Comparison of ENCODE assay signal across 11 cellular contexts in genomic region chr16:75254359-75254837, GRCh38. TPM values are rescaled to one million over a fixed set of nuclear protein-coding genes. Genes with fewer than 3 reads are reported as not detected.
DNase-seq lines count a peak whose midpoint lies in the region; ATAC-seq, FAIRE-seq and TF ChIP-seq lines count a peak whose summit lies in the region.
"Had no signal": no experiment of that assay in that cellular context is flagged by ENCODE, and none has a peak within 500 bp of the region (broad histone marks: within the 10 kb centered on the region; RNA-seq: fewer than 3 reads in every experiment).

No MANE protein-coding gene starts in this region.

- no peaks in the 10 kb centered on the region for H3K27me3 Mint-ChIP-seq in astrocyte (ENCODE audit: low read depth, unreplicated experiment)

- H3K4me3 ChIP-seq in HEK293 (ENCODE audit: low read depth, low read length) (no peak overlapping the region), astrocyte (ENCODE audit: insufficient read depth, low read depth, low read length) (no peak overlapping the region), iPS DF 6.9 (ENCODE audit: low read length) (no peak overlapping the region), smooth muscle cell (no peak overlapping the region)
- H3K4me3 ChIP-seq: GM12878 had no signal

- peak overlapping the region; percentile 80 for H3K4me2 ChIP-seq in astrocyte (ENCODE audit: low read length)
- H3K4me2 ChIP-seq in smooth muscle cell = peak overlapping the region; percentile 73

- H3F3A ChIP-seq in smooth muscle cell (ENCODE audit: low read depth) = peaks cover 39% of the 10 kb centered on the region

- no CpG with 5 or more reads among the region's 5 CpGs for WGBS in iPS DF 6.9 (ENCODE audit: insufficient coverage, insufficient read length)
- 6% methylated on average over 5 of the region's 5 CpGs for WGBS in smooth muscle cell (ENCODE audit: low lambda C conversion rate)

- in situ Hi-C loops in GM13977 (cut with MboI; ENCODE audit: low pct_unique_long_range_greater_than_20kb, low sequenced_read_pairs, unreplicated experiment) = no loop called here
- in situ Hi-C loops in ACHN (cut with HindIII; ENCODE audit: low pct_ligation_motif_present, low pct_unique_long_range_greater_than_20kb, low sequenced_read_pairs) = no loop called here

- no peak for TF ChIP-seq CTCF in HEK293 (tag by site-specific recombination; IDR thresholded peaks at IDR 0.05)
- TF ChIP-seq CTCF in astrocyte (IDR thresholded peaks at IDR 0.05; ENCODE audit: insufficient read depth, low read depth, low read length) = no peak
- TF ChIP-seq CTCF in smooth muscle cell (IDR thresholded peaks at IDR 0.05; ENCODE audit: borderline replicate concordance, insufficient read depth, poor library complexity, severe bottlenecking) = no peak
- TF ChIP-seq CTCF in GM13977 (IDR thresholded peaks at IDR 0.05; ENCODE audit: extremely low read depth, insufficient read depth, missing control alignments) = no peak

- peak overlapping the region; percentile 49 for H3K9ac ChIP-seq in astrocyte (ENCODE audit: low read length)
- H3K9ac ChIP-seq in smooth muscle cell (ENCODE audit: low read depth) = no peak overlapping the region

- H2AFZ ChIP-seq in astrocyte (ENCODE audit: low read depth, low read length) (no peak overlapping the region), smooth muscle cell (ENCODE audit: low read depth) (no peak overlapping the region)

- DNase-seq in astrocyte (ENCODE audit: low read depth) = no peak
- DNase-seq in iPS DF 6.9 (ENCODE audit: low read depth, low spot score) = no peak
- peak; percentile 31 for DNase-seq in smooth muscle cell (lab: John Stamatoyannopoulos, UW; ENCODE audit: unreplicated experiment)
- no peak for DNase-seq in GM19239 (ENCODE audit: insufficient read length, low spot score)
- DNase-seq in GM13977 (ENCODE audit: low spot score) = no peak
- no peak for DNase-seq in ACHN
- DNase-seq: OCI-M1 had no signal

- H3K27me3 ChIP-seq in astrocyte (ENCODE audit: insufficient read depth, low read length) (no peaks in the 10 kb centered on the region), iPS DF 6.9 (ENCODE audit: control insufficient read depth, insufficient read depth, low read length) (no peaks in the 10 kb centered on the region), smooth muscle cell (ENCODE audit: low read depth) (no peaks in the 10 kb centered on the region)

- FAIRE-seq in astrocyte (lab: Jason Lieb, UNC) (no peak), GM19239 (lab: Jason Lieb, UNC) (no peak)
- FAIRE-seq: GM12878 had no signal

- no peaks in the 10 kb centered on the region for H3K9me3 ChIP-seq in HEK293 (ENCODE audit: control insufficient read depth, insufficient read depth, low read depth, low read length)
- H3K9me3 ChIP-seq in astrocyte (ENCODE audit: insufficient read depth, low read depth, low read length) = no peaks in the 10 kb centered on the region
- no peaks in the 10 kb centered on the region for H3K9me3 ChIP-seq in iPS DF 6.9 (ENCODE audit: control insufficient read depth, insufficient read depth, low read length)
- no peaks in the 10 kb centered on the region for H3K9me3 ChIP-seq in smooth muscle cell (replicated peaks; ENCODE audit: low read depth)

- H3K27ac Mint-ChIP-seq in astrocyte (ENCODE audit: unreplicated experiment) = peak overlapping the region; percentile 58

- peak overlapping the region; percentile 67 for H3K4me3 Mint-ChIP-seq in astrocyte (ENCODE audit: unreplicated experiment)

- H3K27ac ChIP-seq in HEK293 (ENCODE audit: extremely low read depth, low read depth, low read length) (no peak overlapping the region), astrocyte (ENCODE audit: low read depth, low read length) (peak overlapping the region; percentile 41), iPS DF 6.9 (ENCODE audit: low read length) (peak overlapping the region; percentile 52), smooth muscle cell (ENCODE audit: low read depth) (peak overlapping the region; percentile 95)

- H4K20me1 ChIP-seq in astrocyte (ENCODE audit: insufficient read depth, low read length) = peaks cover 87% of the 10 kb centered on the region
- H4K20me1 ChIP-seq in smooth muscle cell (ENCODE audit: low read depth) = peaks cover 82% of the 10 kb centered on the region

- H3K4me1 Mint-ChIP-seq in astrocyte (ENCODE audit: low read depth, unreplicated experiment) = peaks cover 54% of the 10 kb centered on the region

- CTCF ChIA-PET in HEK293 (lab: Yijun Ruan, JAX) = interaction anchor here (0.6 to 2.8 kb wide), 4 partner anchors 21 to 509 kb away, joined by 3 to 17 read pairs (median 4); no protein-coding TSS in a partner anchor

- H3K4me1 ChIP-seq in HEK293 (ENCODE audit: control insufficient read depth, insufficient read depth, low read length) = peaks cover 10% of the 10 kb centered on the region
- H3K4me1 ChIP-seq in astrocyte (ENCODE audit: insufficient read depth, low read length) = peaks cover 69% of the 10 kb centered on the region
- H3K4me1 ChIP-seq in iPS DF 6.9 (ENCODE audit: control insufficient read depth, insufficient read depth, low read length) = peaks cover 39% of the 10 kb centered on the region
- peaks cover 53% of the 10 kb centered on the region for H3K4me1 ChIP-seq in smooth muscle cell (ENCODE audit: low read depth)

- POLR2A ChIA-PET in HEK293 (lab: Yijun Ruan, JAX) = interaction anchor here (0.6 to 1.5 kb wide), 4 partner anchors 9 to 76 kb away, joined by 3 to 9 read pairs (median 4); no protein-coding TSS in a partner anchor

- H3K79me2 ChIP-seq in astrocyte (ENCODE audit: insufficient read depth, low read length) = peaks cover 96% of the 10 kb centered on the region
- peaks cover 80% of the 10 kb centered on the region for H3K79me2 ChIP-seq in smooth muscle cell (ENCODE audit: low read depth)

- no peak for ATAC-seq in HG02588 (IDR thresholded peaks at IDR 0.05; ENCODE audit: unreplicated experiment)
- ATAC-seq: GM12878 had no signal

- H3K36me3 ChIP-seq in HEK293 (ENCODE audit: control insufficient read depth in 2 of 2, insufficient read depth in 1 of 2, low read length in 2 of 2) (no peaks in the 10 kb centered on the region), astrocyte (ENCODE audit: insufficient read depth, low read length) (no peaks in the 10 kb centered on the region), iPS DF 6.9 (ENCODE audit: control insufficient read depth, insufficient read depth, low read length) (no peaks in the 10 kb centered on the region), smooth muscle cell (ENCODE audit: low read depth) (no peaks in the 10 kb centered on the region)

- H3K9me3 Mint-ChIP-seq in astrocyte (ENCODE audit: unreplicated experiment) = no peaks in the 10 kb centered on the region

- peaks cover 3% of the 10 kb centered on the region for H3K36me3 Mint-ChIP-seq in astrocyte (ENCODE audit: low read depth, unreplicated experiment)

TF ChIP-seq in HEK293, 187 proteins besides CTCF, POLR2A, EP300 and RAD21 (continues in another document):
- TF ChIP-seq ZSCAN4 (tag by site-specific recombination; IDR thresholded peaks at IDR 0.05) = peak; percentile 68
- no peak for TF ChIP-seq ZNF211 (tag by site-specific recombination; IDR thresholded peaks at IDR 0.05; ENCODE audit: low read depth)
- TF ChIP-seq IKZF3 (tag by site-specific recombination; IDR thresholded peaks at IDR 0.05) = peak; percentile 32; the same call in 1 of the 2 replicates
- TF ChIP-seq SP2 (tag by site-specific recombination; IDR thresholded peaks at IDR 0.05) = peak; percentile 49
- no peak for TF ChIP-seq ZFP3 (tag by site-specific recombination; IDR thresholded peaks at IDR 0.05; ENCODE audit: low read depth)
- peak; percentile 78 for TF ChIP-seq ZBTB8A (tag by site-specific recombination; IDR thresholded peaks at IDR 0.05)
- TF ChIP-seq ZBTB17 (tag by site-specific recombination; IDR thresholded peaks at IDR 0.05) = peak; percentile 42; the same call in 1 of the 2 replicates
- TF ChIP-seq SP7 (tag by site-specific recombination; IDR thresholded peaks at IDR 0.05) = no peak
- TF ChIP-seq HOXD13 (CRISPR knock-in tag; IDR thresholded peaks at IDR 0.05; ENCODE audit: borderline replicate concordance) = no peak
- no peak for TF ChIP-seq ZNF16 (tag by site-specific recombination; IDR thresholded peaks at IDR 0.05; ENCODE audit: low read depth)
- TF ChIP-seq ZNF426 (tag by site-specific recombination; IDR thresholded peaks at IDR 0.05) = no peak
- no peak for TF ChIP-seq ZNF391 (tag by site-specific recombination; IDR thresholded peaks at IDR 0.05; ENCODE audit: borderline replicate concordance, low read depth)
- peak; percentile 27; the same call in 1 of the 2 replicates for TF ChIP-seq KLF1 (tag by site-specific recombination; IDR thresholded peaks at IDR 0.05)
- no peak for TF ChIP-seq KLF17 (tag by site-specific recombination; IDR thresholded peaks at IDR 0.05)
- peak; percentile 75 for TF ChIP-seq ZNF600 (tag by site-specific recombination; IDR thresholded peaks at IDR 0.05)
- TF ChIP-seq GLIS1 (tag by site-specific recombination; IDR thresholded peaks at IDR 0.05) = peak; percentile 61

RNA-seq across cellular contexts. Expression of gene BCAR1, which starts 3.0 kb away (rescaled TPM):
- total RNA-seq in astrocyte (241 and 296 TPM in 2 replicates), smooth muscle cell (49.4 and 49.9 TPM in 2 replicates)
- polyA plus RNA-seq in smooth muscle cell = 117 and 123 TPM in 2 replicates

RNA-seq across cellular contexts. Expression of gene CTRB1, which starts 35.6 kb away (rescaled TPM):
- total RNA-seq in astrocyte (not detected in 2 replicates), smooth muscle cell (not detected in 2 replicates)
- polyA plus RNA-seq in smooth muscle cell = 1.9 and 7.2 TPM in 2 replicates
- total RNA-seq: kidney epithelial cell had no signal
- polyA plus RNA-seq: GM12878 had no signal

RNA-seq across cellular contexts. Expression of gene CTRB2, which starts 47.4 kb away (rescaled TPM):
- total RNA-seq in astrocyte (0.43 TPM in 1 of 2 replicates, not detected in the other), smooth muscle cell (1.7 TPM in 1 of 2 replicates, not detected in the other)
- polyA plus RNA-seq in smooth muscle cell = 2.3 and 11.1 TPM in 2 replicates
- total RNA-seq: kidney epithelial cell had no signal
- polyA plus RNA-seq: GM12878 had no signal
